ENCODE assay signal across 16 cellular contexts in genomic region chr7:115227473-115228235, GRCh38.
DNase-seq lines count a peak whose midpoint lies in the region; ATAC-seq and TF ChIP-seq lines count a peak whose summit lies in the region.
"Had no signal": no experiment of that assay in that cellular context is flagged by ENCODE, and none has a peak within 500 bp of the region (broad histone marks: within the 10 kb centered on the region; RNA-seq: fewer than 3 reads in every experiment).

No MANE protein-coding gene starts in this region.

- no peak overlapping the region for H3K9ac ChIP-seq in mesendoderm (ENCODE audit: low read length)

- intact Hi-C loops in activated T-helper 1 cell treated with anti-CD3 and anti-CD28 coated beads, Interleukin-12 subunit alpha, Interleukin-12 subunit beta, Interleukin-2, Interleukin-4 antibody, amounts not matched to agents 30 ng/mL and 10 ng/mL and 1 ng/mL, durations not matched to agents 14 hours and 24 hours and 36 hours (cut with micrococcal nuclease), result no loop called here

- no peak overlapping the region for H4K5ac ChIP-seq in mesendoderm (ENCODE audit: low read length)

- H3K4me3 ChIP-seq in epithelial cell of proximal tubule (ENCODE audit: low read depth, low read length), result no peak overlapping the region
- H3K4me3 ChIP-seq in mesendoderm (ENCODE audit: low read length), result no peak overlapping the region
- H3K4me3 ChIP-seq: A549 had no signal

- no peaks in the 10 kb centered on the region for H3K79me2 ChIP-seq in mesendoderm (ENCODE audit: control insufficient read depth, insufficient read depth, low read length)

- no peaks in the 10 kb centered on the region for H3K9me3 Mint-ChIP-seq in activated T-helper 1 cell treated with anti-CD3 and anti-CD28 coated beads, Interleukin-12 subunit alpha, Interleukin-12 subunit beta, Interleukin-2, Interleukin-4 antibody, amounts not matched to agents 30 ng/mL and 10 ng/mL and 1 ng/mL, durations not matched to agents 14 hours and 24 hours and 36 hours
- H3K9me3 Mint-ChIP-seq: CD14-positive monocyte; CD8-positive, alpha-beta memory T cell had no signal

- no peak overlapping the region for H4K8ac ChIP-seq in mesendoderm (ENCODE audit: low read depth, low read length)

- H2BK120ac ChIP-seq in mesendoderm (ENCODE audit: low read depth, low read length), result peak overlapping the region; percentile 94

- H2BK15ac ChIP-seq in mesendoderm (replicated peaks; ENCODE audit: low read depth), result peak overlapping the region; percentile 74

- no peak for ATAC-seq in GM19351 (IDR thresholded peaks at IDR 0.05; ENCODE audit: unreplicated experiment)
- ATAC-seq: A549, HepG2 had no signal

- DNase-seq in HK-2 (ENCODE audit: unreplicated experiment) (peak; percentile 14), epithelial cell of proximal tubule (ENCODE audit: low read depth) (peak; percentile 22), mesendoderm (no peak), NCI-H2171 treated with DMSO at 0.1 percent for 48 hours (lab: John Stamatoyannopoulos, UW) (no peak), COLO829 (ENCODE audit: low spot score) (no peak)
- DNase-seq in activated T-helper 1 cell treated with anti-CD3 and anti-CD28 coated beads, Interleukin-12 subunit alpha, Interleukin-12 subunit beta, Interleukin-2, Interleukin-4 antibody, amounts not matched to agents 30 ng/mL and 10 ng/mL and 1 ng/mL, durations not matched to agents 14 hours and 24 hours and 36 hours (ENCODE audit: low spot score), result no peak
- DNase-seq: CD8-positive, alpha-beta memory T cell; DMS 273 treated with DMSO at 0.1 percent for 48 hours; DMS79; EL; GOT3; H9 had no signal

- no peaks in the 10 kb centered on the region for H3K36me3 Mint-ChIP-seq in activated T-helper 1 cell treated with anti-CD3 and anti-CD28 coated beads, Interleukin-12 subunit alpha, Interleukin-12 subunit beta, Interleukin-2, Interleukin-4 antibody, amounts not matched to agents 30 ng/mL and 10 ng/mL and 1 ng/mL, durations not matched to agents 14 hours and 24 hours and 36 hours (ENCODE audit: low read depth)
- H3K36me3 Mint-ChIP-seq: CD14-positive monocyte had no signal

- H3K36me3 ChIP-seq in mesendoderm (ENCODE audit: control insufficient read depth, insufficient read depth, low read length), result no peaks in the 10 kb centered on the region

- H3K79me1 ChIP-seq in mesendoderm (ENCODE audit: low read length), result no peaks in the 10 kb centered on the region

- H3K56ac ChIP-seq in mesendoderm (ENCODE audit: low read length), result no peak overlapping the region

- H3K18ac ChIP-seq in mesendoderm (ENCODE audit: low read length), result peak overlapping the region; percentile 80

- H3K27ac Mint-ChIP-seq in activated T-helper 1 cell treated with anti-CD3 and anti-CD28 coated beads, Interleukin-12 subunit alpha, Interleukin-12 subunit beta, Interleukin-2, Interleukin-4 antibody, amounts not matched to agents 30 ng/mL and 10 ng/mL and 1 ng/mL, durations not matched to agents 14 hours and 24 hours and 36 hours, result no peak overlapping the region
- H3K27ac Mint-ChIP-seq: CD14-positive monocyte, H9 had no signal

- H3K27me3 ChIP-seq in mesendoderm (ENCODE audit: insufficient read depth, low read length, poor library complexity), result no peaks in the 10 kb centered on the region

- no peaks in the 10 kb centered on the region for H3K27me3 Mint-ChIP-seq in activated T-helper 1 cell treated with anti-CD3 and anti-CD28 coated beads, Interleukin-12 subunit alpha, Interleukin-12 subunit beta, Interleukin-2, Interleukin-4 antibody, amounts not matched to agents 30 ng/mL and 10 ng/mL and 1 ng/mL, durations not matched to agents 14 hours and 24 hours and 36 hours (ENCODE audit: insufficient read depth)

- no peak overlapping the region for H3K23ac ChIP-seq in mesendoderm (ENCODE audit: low read length)

- no peak overlapping the region for H2AK5ac ChIP-seq in mesendoderm (ENCODE audit: low read length)

- peaks cover 19% of the 10 kb centered on the region for H3K4me1 ChIP-seq in mesendoderm (ENCODE audit: control insufficient read depth, low read depth, low read length)

- no peak overlapping the region for H3K27ac ChIP-seq in mesendoderm (ENCODE audit: low read depth, low read length)
- H3K27ac ChIP-seq: A549 had no signal

- no peak overlapping the region for H3K4me2 ChIP-seq in mesendoderm (ENCODE audit: low read length)
- H3K4me2 ChIP-seq: A549 had no signal

- no peak overlapping the region for H2BK5ac ChIP-seq in mesendoderm (ENCODE audit: low read length)

- TF ChIP-seq CTCF in epithelial cell of proximal tubule (conservative IDR thresholded peaks at IDR 0.05; ENCODE audit: low read depth, low read length), result no peak

- no CpG with 5 or more reads among the region's 5 CpGs for whole genome bisulfite sequencing in mesendoderm (ENCODE audit: extremely low coverage, insufficient coverage, low lambda C conversion rate)

- no peak overlapping the region for H3K4ac ChIP-seq in mesendoderm (ENCODE audit: low read depth, low read length)

- H3K4me3 Mint-ChIP-seq in activated T-helper 1 cell treated with anti-CD3 and anti-CD28 coated beads, Interleukin-12 subunit alpha, Interleukin-12 subunit beta, Interleukin-2, Interleukin-4 antibody, amounts not matched to agents 30 ng/mL and 10 ng/mL and 1 ng/mL, durations not matched to agents 14 hours and 24 hours and 36 hours, result no peak overlapping the region
- H3K4me3 Mint-ChIP-seq: CD14-positive monocyte; CD8-positive, alpha-beta memory T cell; H9 had no signal

- H3K4me1 Mint-ChIP-seq in activated T-helper 1 cell treated with anti-CD3 and anti-CD28 coated beads, Interleukin-12 subunit alpha, Interleukin-12 subunit beta, Interleukin-2, Interleukin-4 antibody, amounts not matched to agents 30 ng/mL and 10 ng/mL and 1 ng/mL, durations not matched to agents 14 hours and 24 hours and 36 hours (ENCODE audit: low read depth), result peaks cover 8% of the 10 kb centered on the region
- H3K4me1 Mint-ChIP-seq: CD14-positive monocyte had no signal

Comparison
In these comparisons a context has a peak if more than half of its experiments do, and no peak if none do; other contexts are left out.
1. DNase-seq: peak in HK-2 (single experiment) and epithelial cell of proximal tubule (single experiment); none in mesendoderm (single experiment), activated T-helper 1 cell treated with anti-CD3 and anti-CD28 coated beads, Interleukin-12 subunit alpha, Interleukin-12 subunit beta, Interleukin-2, Interleukin-4 antibody, amounts not matched to agents 30 ng/mL and 10 ng/mL and 1 ng/mL, durations not matched to agents 14 hours and 24 hours and 36 hours (single experiment), NCI-H2171 treated with DMSO at 0.1 percent for 48 hours (single experiment) and COLO829 (single experiment).